Comparison of ENCODE assay signal across 8 cellular contexts in the genomic region with DNA sequence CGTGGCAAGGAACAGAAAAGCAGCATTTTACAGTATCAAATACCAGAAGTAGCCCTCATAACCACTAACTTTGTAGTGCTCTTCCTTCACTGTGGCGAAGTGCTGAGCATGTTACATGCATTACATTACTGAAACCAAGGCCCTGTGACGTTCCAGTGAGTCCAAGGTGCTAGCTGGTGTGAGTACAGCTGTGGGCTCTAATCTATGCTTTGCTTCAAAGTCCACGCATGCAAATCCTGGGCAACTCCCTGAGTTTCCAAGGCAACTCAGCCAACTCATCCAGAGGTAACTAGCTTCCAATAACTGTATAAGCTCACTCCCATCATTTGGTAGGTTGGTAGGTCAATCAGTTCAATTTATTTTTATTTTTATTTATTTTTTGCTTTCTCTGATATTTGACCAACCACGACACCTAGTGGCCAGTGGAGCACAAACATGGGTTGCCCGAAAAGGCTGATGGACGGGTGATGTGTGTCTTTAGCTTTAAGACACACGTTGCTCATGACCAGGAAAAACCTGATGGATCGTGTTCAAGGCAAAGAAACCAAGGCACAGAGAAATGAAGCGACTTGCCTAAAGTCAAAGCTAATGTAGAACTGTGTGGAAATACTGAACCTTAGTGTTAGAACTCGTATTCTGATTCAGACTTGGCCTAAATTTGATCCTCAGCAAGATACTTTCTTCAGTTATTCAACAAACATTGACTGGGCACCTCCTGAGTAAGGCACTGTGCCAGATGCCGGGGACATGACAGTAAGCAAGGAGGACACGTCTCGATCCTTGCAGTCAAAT.
A peak's percentile ranks its signal among the peaks of the same experiment; 100 is the strongest.
DNase-seq lines count a peak whose midpoint lies in the region; ATAC-seq lines count a peak whose summit lies in the region.

No MANE protein-coding gene starts in this region.

- H2AFZ ChIP-seq in trophoblast cell (ENCODE audit: insufficient read depth, low read length, poor library complexity) = no peak overlapping the region

- H3K14ac ChIP-seq in trophoblast cell (ENCODE audit: low read length) = no peak overlapping the region

- H3K79me2 ChIP-seq in trophoblast cell (ENCODE audit: control insufficient read depth, insufficient read depth, low read length, poor library complexity) = no peaks in the 10 kb centered on the region

- no peaks in the 10 kb centered on the region for H3K27me3 ChIP-seq in trophoblast cell (ENCODE audit: insufficient read depth, low read length)

- no peak overlapping the region for H2BK5ac ChIP-seq in trophoblast cell (ENCODE audit: low read depth, low read length, poor library complexity)

- no peaks in the 10 kb centered on the region for H3K9me3 ChIP-seq in trophoblast cell (ENCODE audit: insufficient read depth, low read depth, low read length)

- no peak overlapping the region for H3K4ac ChIP-seq in trophoblast cell (ENCODE audit: low read depth, low read length)

- peaks cover 6 to 7% of the 10 kb centered on the region in 2 experiments for H3K4me1 ChIP-seq in trophoblast cell (ENCODE audit: control insufficient read depth in 1 of 2, insufficient read depth in 2 of 2, low read length in 2 of 2)

- H2AK5ac ChIP-seq in trophoblast cell (ENCODE audit: low read length) = no peak overlapping the region

- H3K9ac ChIP-seq in trophoblast cell (ENCODE audit: low read length) = no peak overlapping the region

- peak; percentile 33 for DNase-seq in GDM1 (lab: John Stamatoyannopoulos, UW)
- peak; percentile 56 for DNase-seq in HuH-7.5 (ENCODE audit: low spot score)
- DNase-seq in RPMI8226 = peak; percentile 86
- DNase-seq in activated gamma-delta T cell treated with anti-CD3 and anti-CD28 coated beads, Interleukin-2, amount 50 U/mL, for 16 hours (ENCODE audit: low read depth) = peak; percentile 36
- DNase-seq in germinal center (ENCODE audit: low spot score) = peak; percentile 69
- peak; percentile 44 to 75 for DNase-seq in trophoblast cell
- no peak for DNase-seq in occipital lobe (lab: John Stamatoyannopoulos, UW)

- H3K18ac ChIP-seq in trophoblast cell (ENCODE audit: low read length) = no peak overlapping the region

- no peak overlapping the region for H4K8ac ChIP-seq in trophoblast cell (ENCODE audit: low read depth, low read length)

- peaks cover 5% of the 10 kb centered on the region for H3K79me1 ChIP-seq in trophoblast cell (ENCODE audit: low read length)

- peak overlapping the region; percentile 46 for H3K27ac ChIP-seq in trophoblast cell (ENCODE audit: low read depth, low read length)

- no peak overlapping the region for H3K23ac ChIP-seq in trophoblast cell (ENCODE audit: low read length)

- H3K4me3 ChIP-seq in trophoblast cell (ENCODE audit: low read depth, low read length) = no peak overlapping the region

- no peak overlapping the region for H2BK120ac ChIP-seq in trophoblast cell (ENCODE audit: insufficient read depth, low read length, poor library complexity)

- no peak overlapping the region for H4K12ac ChIP-seq in trophoblast cell (ENCODE audit: low read depth, low read length)

- H3K36me3 ChIP-seq in trophoblast cell (ENCODE audit: control insufficient read depth in 1 of 2, insufficient read depth in 2 of 2, low read length in 2 of 2) = peaks cover 0 to 4% of the 10 kb centered on the region in 2 experiments

- WGBS in trophoblast cell (ENCODE audit: extremely low coverage, insufficient coverage, insufficient read length) = no CpG with 5 or more reads among the region's 14 CpGs

- H2BK12ac ChIP-seq in trophoblast cell (ENCODE audit: low read length) = peak overlapping the region; percentile 55

- no peak overlapping the region for H4K91ac ChIP-seq in trophoblast cell (ENCODE audit: low read depth, low read length)

- ATAC-seq in GM21717 (IDR thresholded peaks at IDR 0.05; ENCODE audit: unreplicated experiment) = peak; percentile 100

- H3K4me2 ChIP-seq in trophoblast cell (ENCODE audit: low read length) = peak overlapping the region; percentile 2
